ENCODE assay signal across 18 cellular contexts in the genomic region with DNA sequence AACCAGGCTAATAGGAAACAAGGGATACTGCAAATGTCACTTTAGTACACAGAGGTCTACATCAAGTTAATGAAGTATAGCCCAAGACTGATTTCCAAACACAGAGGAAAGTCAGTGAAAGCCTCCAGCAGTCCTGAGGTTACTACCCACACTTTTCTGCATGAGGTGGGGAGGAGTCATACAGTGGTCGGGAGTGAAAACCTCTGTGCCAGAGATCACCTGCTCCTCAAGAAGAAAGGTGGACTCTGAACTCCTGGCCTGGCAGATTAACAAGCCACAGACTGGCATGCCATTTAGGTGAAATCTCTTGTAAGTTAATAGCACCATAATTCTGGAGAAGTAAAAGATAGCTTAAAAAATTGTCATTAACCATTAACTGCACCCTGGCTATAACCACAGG.
"Had no signal": no experiment of that assay in that cellular context is flagged by ENCODE, and none has a peak within 500 bp of the region (broad histone marks: within the 10 kb centered on the region; RNA-seq: fewer than 3 reads in every experiment).

No MANE protein-coding gene starts in this region.

- FAIRE-seq: keratinocyte had no signal

- H3K27me3 ChIP-seq: cardiac muscle cell, dorsolateral prefrontal cortex, tibial nerve, uterus had no signal

- H3K4me1 ChIP-seq: uterus had no signal

- H3K36me3 ChIP-seq: uterus, WERI-Rb-1 had no signal

- H3K27ac ChIP-seq: cardiac muscle cell, dorsolateral prefrontal cortex, tibial nerve, uterus, WERI-Rb-1 had no signal

- H3K4me3 ChIP-seq: cardiac muscle cell, dorsolateral prefrontal cortex, tibial nerve, uterus had no signal

- DNase-seq: activated CD4-positive, alpha-beta T cell treated with anti-CD3 and anti-CD28 coated beads, Interleukin-2, amount 50 U/mL, for 4 hours; activated T-cell treated with anti-CD3 and anti-CD28 coated beads for 4 hours; dorsolateral prefrontal cortex; foreskin fibroblast; glutamatergic neuron; hypothalamus; naive thymus-derived CD8-positive, alpha-beta T cell; posterior cingulate gyrus; stimulated activated CD4-positive, alpha-beta T cell treated with anti-CD3 and anti-CD28 coated beads, Interleukin-12 subunit alpha, Interleukin-12 subunit beta, amount 100 ng/mL, for 4 hours; stimulated activated CD4-positive, alpha-beta T cell treated with anti-CD3 and anti-CD28 coated beads, Interleukin-1b, Interleukin-23, amount 100 ng/mL, for 48 hours; stimulated activated CD8-positive, alpha-beta memory T cell treated with anti-CD3 and anti-CD28 coated beads, Interleukin-4, amount 100 ng/mL, for 48 hours; stimulated activated naive CD4-positive, alpha-beta T cell; T-helper 2 cell; uterus; WERI-Rb-1 had no signal

- ATAC-seq: naive thymus-derived CD8-positive, alpha-beta T cell had no signal

- H3K9me3 ChIP-seq: tibial nerve, uterus had no signal
